Comparison of ENCODE assay signal across 25 cellular contexts in the genomic region with DNA sequence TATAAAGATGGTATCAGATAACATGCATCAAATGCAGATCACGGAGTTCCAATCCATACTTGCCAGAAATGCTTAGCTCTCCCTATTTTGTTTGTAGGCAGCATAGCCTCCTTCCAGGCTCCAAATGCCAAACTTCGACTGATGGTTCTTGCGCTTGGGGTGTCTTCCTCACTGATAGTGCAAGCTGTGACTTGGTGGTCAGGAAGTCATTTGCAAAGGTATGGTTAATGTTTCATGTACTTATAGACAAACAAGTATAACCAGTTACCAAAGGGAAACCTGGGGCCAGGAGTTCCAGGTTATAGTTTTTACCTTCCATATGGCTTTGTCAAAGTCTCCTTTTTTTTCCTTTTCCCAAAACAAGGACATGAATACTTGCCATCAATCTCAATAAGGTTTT. TPM values are rescaled to one million over a fixed set of nuclear protein-coding genes. Genes with fewer than 3 reads are reported as not detected.
DNase-seq lines count a peak whose midpoint lies in the region; FAIRE-seq and TF ChIP-seq lines count a peak whose summit lies in the region.
"Had no signal": no experiment of that assay in that cellular context is flagged by ENCODE, and none has a peak within 500 bp of the region (broad histone marks: within the 10 kb centered on the region; RNA-seq: fewer than 3 reads in every experiment).

No MANE protein-coding gene starts in this region.

- H3K36me3 ChIP-seq in keratinocyte (ENCODE audit: control insufficient read depth in 2 of 2, extremely low read depth in 1 of 2, insufficient read depth in 2 of 2, low read length in 2 of 2) (peaks cover 0 to 7% of the 10 kb centered on the region in 2 experiments), spleen (no peaks in the 10 kb centered on the region)
- H3K36me3 ChIP-seq: BE2C had no signal

- H3K9ac ChIP-seq in keratinocyte (ENCODE audit: control insufficient read depth, extremely low read depth, insufficient read depth, low read length): no peak overlapping the region

- FAIRE-seq in keratinocyte (lab: Jason Lieb, UNC): peak; percentile 66
- FAIRE-seq: A204.1, GM12892, GM18507, H54, HTR-8/SVneo had no signal

- no peaks in the 10 kb centered on the region for H3K9me1 ChIP-seq in keratinocyte (ENCODE audit: control insufficient read depth, extremely low read depth, insufficient read depth, low read length)

- peak overlapping the region; percentile 63 for H3K4me2 ChIP-seq in keratinocyte (ENCODE audit: control insufficient read depth, extremely low read depth, insufficient read depth, low read depth, low read length)
- H3K4me2 ChIP-seq: GM23338 had no signal

- peak; percentile 69 for DNase-seq in epithelial cell of esophagus (ENCODE audit: low read depth)
- no peak for DNase-seq in keratinocyte (ENCODE audit: low read depth, low spot score)
- DNase-seq in spleen: no peak
- no peak for DNase-seq in cerebellar nuclear complex (lab: John Stamatoyannopoulos, UW)
- no peak for DNase-seq in NCI-H1092 treated with DMSO at 0.1 percent for 48 hours (lab: John Stamatoyannopoulos, UW)
- DNase-seq: ACHN; BE2C; C1 segment of cervical spinal cord; CD4-positive, CD25-positive, alpha-beta regulatory T cell; CD8-positive, alpha-beta memory T cell; COR-L47; DMS 273 treated with DMSO at 0.1 percent for 48 hours; DMS79; GDM1; HCEC 1CT; IMR-90 had no signal

- H3K27ac ChIP-seq in VCaP: peak overlapping the region; percentile 85
- H3K27ac ChIP-seq in keratinocyte (ENCODE audit: control insufficient read depth, insufficient read depth, low read length): no peak overlapping the region
- no peak overlapping the region for H3K27ac ChIP-seq in spleen
- H3K27ac ChIP-seq: HL-60 had no signal

- no peaks in the 10 kb centered on the region for H4K20me1 ChIP-seq in keratinocyte (ENCODE audit: control insufficient read depth, extremely low read depth, insufficient read depth, low read length)

- no peaks in the 10 kb centered on the region for H3K9me3 ChIP-seq in keratinocyte (ENCODE audit: control insufficient read depth, low read depth, low read length)
- no peaks in the 10 kb centered on the region for H3K9me3 ChIP-seq in spleen
- H3K9me3 ChIP-seq: BE2C had no signal

- H3K27me3 ChIP-seq in keratinocyte (ENCODE audit: control insufficient read depth, extremely low read depth, insufficient read depth, low read length) (peaks cover 6% of the 10 kb centered on the region), spleen (replicated peaks in 1 of 7) (peaks cover 0 to 26% (median 13%) of the 10 kb centered on the region in 7 donors)

- intact Hi-C loops in spleen (cut with DNase I; ENCODE audit: low total_unique reads): no loop called here

- H2AFZ ChIP-seq in keratinocyte (ENCODE audit: control insufficient read depth, low read length): no peak overlapping the region
- H2AFZ ChIP-seq: GM23338 had no signal

- TF ChIP-seq CTCF in VCaP (conservative IDR thresholded peaks at IDR 0.05) (no peak), epithelial cell of esophagus (IDR thresholded peaks at IDR 0.05; ENCODE audit: insufficient read depth, low read depth, low read length, missing control alignments) (no peak), keratinocyte (optimal IDR thresholded peaks at IDR 0.05 in 1 of 3, IDR thresholded peaks at IDR 0.05 in 1 of 3, conservative IDR thresholded peaks at IDR 0.05 in 1 of 3; ENCODE audit: extremely low read depth in 1 of 3, insufficient read depth in 2 of 3, low read length in 3 of 3) (no peak), spleen (IDR thresholded peaks at IDR 0.05 in 8 of 11, conservative IDR thresholded peaks at IDR 0.05 in 3 of 11) (no peak)

- H3K79me2 ChIP-seq in keratinocyte (ENCODE audit: control insufficient read depth, insufficient read depth, low read length): no peaks in the 10 kb centered on the region

- dilution Hi-C loops in keratinocyte (cut with MboI; ENCODE audit: extremely low pct_ligation_motif_present, low sequenced_read_pairs): no loop called here

- WGBS in spleen, 5 donors: 79 to 91% (median 84%) methylated on average over 3 of the region's 3 CpGs

- TF ChIP-seq POLR2A in spleen (IDR thresholded peaks at IDR 0.05): no peak

- H3K4me3 ChIP-seq in epithelial cell of esophagus (ENCODE audit: low read length): no peak overlapping the region
- no peak overlapping the region for H3K4me3 ChIP-seq in keratinocyte (ENCODE audit: control insufficient read depth in 2 of 3, extremely low read depth in 1 of 3, insufficient read depth in 2 of 3, low read depth in 1 of 3, low read length in 3 of 3)
- no peak overlapping the region for H3K4me3 ChIP-seq in spleen
- H3K4me3 ChIP-seq: GM23338 had no signal

- peaks cover 15% of the 10 kb centered on the region for H3K4me1 ChIP-seq in keratinocyte (ENCODE audit: control insufficient read depth, extremely low read depth, insufficient read depth, low read length)
- peaks cover 0 to under 1% (median 0%) of the 10 kb centered on the region in 6 donors for H3K4me1 ChIP-seq in spleen
- H3K4me1 ChIP-seq: BE2C had no signal

RNA-seq across cellular contexts. Expression of a gene that starts 5.3 kb away (rescaled TPM):
- 8.5 to 18.8 TPM (median 10.9 TPM) in 3 replicates for polyA plus RNA-seq in keratinocyte
- 89.5 TPM for polyA plus RNA-seq in keratinocyte (2011; ENCODE audit: low read depth)
- 3.8 and 7.8 TPM in 2 replicates for polyA plus RNA-seq in keratinocyte (2011; cell fraction: cytosol; rRNA removed)
- 23.2 and 35.1 TPM in 2 replicates for polyA plus RNA-seq in keratinocyte (2011; cell fraction: nucleus; rRNA removed)
- polyA plus RNA-seq in keratinocyte (2012; ENCODE audit: low replicate concordance): 7.5 and 72.8 TPM in 2 replicates
- polyA minus RNA-seq in keratinocyte: 2.5 to 17.1 TPM (median 11.2 TPM) in 3 replicates
- 5.2 TPM for polyA minus RNA-seq in keratinocyte (2011; cell fraction: cytosol; rRNA and poly(A)+ RNA removed)
- 28.1 and 30.6 TPM in 2 replicates for polyA minus RNA-seq in keratinocyte (2011; cell fraction: nucleus; rRNA and poly(A)+ RNA removed)
- total RNA-seq in spleen: not detected
- not detected for polyA plus RNA-seq in spleen
- total RNA-seq: CD4-positive, CD25-positive, alpha-beta regulatory T cell; CD8-positive, alpha-beta memory T cell; Daoy; GM23338; IMR-90 had no signal
- polyA plus RNA-seq: CD4-positive, CD25-positive, alpha-beta regulatory T cell; CD8-positive, alpha-beta memory T cell; GM23338; IMR-90 had no signal

Comparison
In these comparisons a context has a peak if more than half of its experiments do, and no peak if none do; other contexts are left out.
1. RNA of a gene that starts 5.3 kb away (polyA plus RNA-seq): 3.8 to 89.5 TPM in keratinocyte; not detected in spleen; every median in the first group is over 4 times any median in the second.